Comparison of ENCODE assay signal across 8 cellular contexts in genomic region chr5:173283318-173284288, GRCh38. TPM values are rescaled to one million over a fixed set of nuclear protein-coding genes. Genes with fewer than 3 reads are reported as not detected.
DNase-seq lines count a peak whose midpoint lies in the region; ATAC-seq lines count a peak whose summit lies in the region.

No MANE protein-coding gene starts in this region.

- no peaks in the 10 kb centered on the region for H3K4me1 ChIP-seq in naive thymus-derived CD4-positive, alpha-beta T cell (ENCODE audit: control insufficient read depth in 2 of 2, insufficient read depth in 2 of 2, low read length in 2 of 2)

- no peak overlapping the region for H3K27ac ChIP-seq in epithelial cell of prostate
- H3K27ac ChIP-seq in naive thymus-derived CD4-positive, alpha-beta T cell (ENCODE audit: low read depth, low read length), result no peak overlapping the region

- DNase-seq in C1 segment of cervical spinal cord (lab: John Stamatoyannopoulos, UW) (peak in 9 of 14 donors; percentile 9 to 54 (median 25)), NCI-H82 (lab: John Stamatoyannopoulos, UW) (peak; percentile 75), epithelial cell of prostate (ENCODE audit: low read depth, low spot score) (peak; percentile 18)
- peak; percentile 86 for DNase-seq in activated CD8-positive, alpha-beta memory T cell treated with anti-CD3 and anti-CD28 coated beads, Interleukin-2, amount 50 U/mL, for 48 hours
- DNase-seq in naive thymus-derived CD4-positive, alpha-beta T cell, result peak; percentile 51 to 72 (median 69)
- peak; percentile 60 for DNase-seq in stimulated activated naive CD4-positive, alpha-beta T cell treated with Interleukin-2 at 50 U/mL for 16 hours (lab: John Stamatoyannopoulos, UW)

- H3K4me1 Mint-ChIP-seq in naive thymus-derived CD4-positive, alpha-beta T cell, result peaks cover 0 to 21% (median 7%) of the 10 kb centered on the region in 7 donors

- H3K36me3 Mint-ChIP-seq in naive thymus-derived CD4-positive, alpha-beta T cell, result peaks cover 0 to 8% (median 0%) of the 10 kb centered on the region in 5 donors

- POLR2A ChIA-PET in naive thymus-derived CD4-positive, alpha-beta T cell (lab: Charles Lee), result no interaction called here

- peak overlapping the region in 8 of 10 donors; percentile 10 to 81 (median 50) for H3K4me3 Mint-ChIP-seq in naive thymus-derived CD4-positive, alpha-beta T cell

- H3K27me3 ChIP-seq in naive thymus-derived CD4-positive, alpha-beta T cell (ENCODE audit: control insufficient read depth in 2 of 2, insufficient read depth in 2 of 2, low read length in 2 of 2), result no peaks in the 10 kb centered on the region

- H3K27me3 Mint-ChIP-seq in naive thymus-derived CD4-positive, alpha-beta T cell, result peaks cover 62 to 79% (median 71%) of the 10 kb centered on the region in 5 donors

- H3K9me3 Mint-ChIP-seq in naive thymus-derived CD4-positive, alpha-beta T cell, result peaks cover 0 to 8% (median 4%) of the 10 kb centered on the region in 11 donors

- no peaks in the 10 kb centered on the region for H3K9me3 ChIP-seq in naive thymus-derived CD4-positive, alpha-beta T cell (ENCODE audit: control insufficient read depth in 2 of 3, low read length in 3 of 3)

- intact Hi-C loops in naive thymus-derived CD4-positive, alpha-beta T cell (cut with micrococcal nuclease), result loop anchor here (1.0 to 10.0 kb wide), 3 partner anchors 129 to 571 kb away; no protein-coding TSS in a partner anchor

- no peak overlapping the region for H3K27ac Mint-ChIP-seq in naive thymus-derived CD4-positive, alpha-beta T cell

- H3K36me3 ChIP-seq in naive thymus-derived CD4-positive, alpha-beta T cell (ENCODE audit: control insufficient read depth in 2 of 3, insufficient read depth in 3 of 3, low read length in 3 of 3), result no peaks in the 10 kb centered on the region

- CTCF ChIA-PET in naive thymus-derived CD4-positive, alpha-beta T cell (lab: Charles Lee), result interaction anchor here (0.7 kb wide), 1 partner anchor 21 kb away, joined by 3 read pairs; no protein-coding TSS in a partner anchor

- ATAC-seq in GM19324 (IDR thresholded peaks at IDR 0.05; ENCODE audit: low FRiP score, unreplicated experiment) (peak; percentile 94), HG03432 (IDR thresholded peaks at IDR 0.05; ENCODE audit: unreplicated experiment) (peak; percentile 93)
- ATAC-seq in naive thymus-derived CD4-positive, alpha-beta T cell, result peak; percentile 96

- H3K4me3 ChIP-seq in naive thymus-derived CD4-positive, alpha-beta T cell (ENCODE audit: low read length), result no peak overlapping the region

RNA-seq across cellular contexts. Expression of gene STC2, which starts 44.6 kb away (rescaled TPM):
- 10 to 100 TPM in 1 of 5 experiments, not detected in 4; 28.3 TPM for total RNA-seq in naive thymus-derived CD4-positive, alpha-beta T cell
- polyA plus RNA-seq in naive thymus-derived CD4-positive, alpha-beta T cell, result not detected

RNA-seq across cellular contexts. Expression of gene NKX2-5, which starts 48.6 kb away (rescaled TPM):
- total RNA-seq in naive thymus-derived CD4-positive, alpha-beta T cell, result not detected
- polyA plus RNA-seq in naive thymus-derived CD4-positive, alpha-beta T cell, result not detected

Comparison
In these comparisons a context has a peak if more than half of its experiments do, and no peak if none do; other contexts are left out.
1. DNase-seq: peak in every context shown above with its lines; median percentile 86 in activated CD8-positive, alpha-beta memory T cell treated with anti-CD3 and anti-CD28 coated beads, Interleukin-2, amount 50 U/mL, for 48 hours; 75 in NCI-H82; 69 in naive thymus-derived CD4-positive, alpha-beta T cell; 60 in stimulated activated naive CD4-positive, alpha-beta T cell treated with Interleukin-2 at 50 U/mL for 16 hours; 25 in C1 segment of cervical spinal cord; 18 in epithelial cell of prostate.